2 cellular contexts compared by ENCODE assay signal in genomic region chr19:36073121-36073876, GRCh38.
TF ChIP-seq lines count a peak whose summit lies in the region.

No MANE protein-coding gene starts in this region.

TF ChIP-seq in A549, 52 proteins besides CTCF, POLR2A, EP300 and RAD21:
- TF ChIP-seq REST (IDR thresholded peaks at IDR 0.05) (peak; percentile 25; the same call in 1 of the 2 replicates), NFE2L2 (conservative IDR thresholded peaks at IDR 0.05; ENCODE audit: low read length) (no peak)

TF ChIP-seq in Ishikawa, 13 proteins besides CTCF, POLR2A, EP300 and RAD21:
- TF ChIP-seq REST (IDR thresholded peaks at IDR 0.05; ENCODE audit: low read depth) (peak; percentile 72), CEBPB (IDR thresholded peaks at IDR 0.05) (no peak)
